9 cellular contexts compared by ENCODE assay signal in genomic region chr2:54899576-54900200, GRCh38.
DNase-seq lines count a peak whose midpoint lies in the region; ATAC-seq and TF ChIP-seq lines count a peak whose summit lies in the region.
"Had no signal": no experiment of that assay in that cellular context is flagged by ENCODE, and none has a peak within 500 bp of the region (broad histone marks: within the 10 kb centered on the region; RNA-seq: fewer than 3 reads in every experiment).

No MANE protein-coding gene starts in this region.

- DNase-seq in NCI-H1092 treated with DMSO at 0.1 percent for 48 hours (lab: John Stamatoyannopoulos, UW): peak; percentile 52
- no peak for DNase-seq in NCI-H1092 (lab: John Stamatoyannopoulos, UW)
- DNase-seq in NCI-H1105 treated with DMSO at 0.1 percent for 48 hours (lab: John Stamatoyannopoulos, UW): peak; percentile 24
- DNase-seq in brain microvascular endothelial cell: peak; percentile 43
- DNase-seq in left kidney (ENCODE audit: low read depth, low spot score): peak; percentile 65
- DNase-seq in germinal center (ENCODE audit: low spot score): no peak
- DNase-seq in activated CD4-positive, alpha-beta T cell treated with anti-CD3 and anti-CD28 coated beads, Interleukin-2, amount 50 U/mL, for 48 hours: no peak

- no peak overlapping the region for H3K27ac ChIP-seq in brain microvascular endothelial cell
- H3K27ac ChIP-seq: BLaER1 treated with 17β-estradiol and CSF1 and Interleukin-3, amounts not matched to agents 10 nM and 100 nM had no signal

- in situ Hi-C loops in brain microvascular endothelial cell (cut with HindIII; ENCODE audit: low pct_ligation_motif_present, low sequenced_read_pairs): loop anchor here (25.0 kb wide), 1 partner anchor 263 kb away; no protein-coding TSS in a partner anchor

- no peaks in the 10 kb centered on the region for H3K36me3 ChIP-seq in brain microvascular endothelial cell (replicated peaks)
- H3K36me3 ChIP-seq: BLaER1 treated with 17β-estradiol and CSF1 and Interleukin-3, amounts not matched to agents 10 nM and 100 nM had no signal

- H3K4me3 ChIP-seq in brain microvascular endothelial cell (ENCODE audit: low read depth, low read length): no peak overlapping the region
- H3K4me3 ChIP-seq: BLaER1 treated with 17β-estradiol and CSF1 and Interleukin-3, amounts not matched to agents 10 nM and 100 nM had no signal

- peak; percentile 76 for TF ChIP-seq CTCF in brain microvascular endothelial cell (IDR thresholded peaks at IDR 0.05; ENCODE audit: low read depth, low read length, missing control alignments)

- no peaks in the 10 kb centered on the region for H3K27me3 ChIP-seq in brain microvascular endothelial cell (replicated peaks)
- H3K27me3 ChIP-seq: BLaER1 treated with 17β-estradiol and CSF1 and Interleukin-3, amounts not matched to agents 10 nM and 100 nM had no signal

- ATAC-seq in GM19324 (IDR thresholded peaks at IDR 0.05; ENCODE audit: low FRiP score, unreplicated experiment): no peak

Comparison
In these comparisons a context has a peak if more than half of its experiments do, and no peak if none do; other contexts are left out.
1. DNase-seq: peak in NCI-H1092 treated with DMSO at 0.1 percent for 48 hours (single experiment), NCI-H1105 treated with DMSO at 0.1 percent for 48 hours (single experiment), brain microvascular endothelial cell (single experiment) and left kidney (single experiment); none in NCI-H1092 (single experiment), germinal center (single experiment) and activated CD4-positive, alpha-beta T cell treated with anti-CD3 and anti-CD28 coated beads, Interleukin-2, amount 50 U/mL, for 48 hours (0 of 2).